In the genomic region with DNA sequence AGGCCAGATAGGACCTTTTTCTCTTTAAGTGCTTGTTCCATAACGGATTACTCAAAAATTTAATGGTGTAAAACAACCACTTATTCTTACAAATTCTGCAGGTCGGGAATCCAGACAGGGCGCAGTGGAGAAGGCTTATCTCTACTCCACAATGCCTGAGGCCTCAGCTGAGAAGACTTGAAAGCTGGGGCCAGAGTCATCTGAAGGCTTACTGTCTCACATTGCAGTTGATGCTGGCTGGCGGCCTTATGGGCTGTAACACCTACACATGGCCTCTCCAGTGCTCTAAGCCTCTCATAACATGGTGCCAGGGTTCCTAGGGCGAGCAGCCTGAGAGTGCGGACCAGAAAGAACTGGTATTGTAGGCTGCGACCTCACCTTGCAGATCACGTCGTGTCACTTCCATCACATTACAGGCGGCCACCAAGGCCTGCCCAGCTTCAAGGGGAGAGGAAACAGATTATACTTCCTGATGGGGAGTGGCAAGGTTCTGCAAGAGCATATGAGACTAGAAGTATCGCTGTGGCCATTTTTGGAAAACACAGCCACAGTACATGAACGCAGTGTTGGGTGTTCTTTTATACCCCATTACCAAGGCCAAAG, we compare ENCODE assay signal across 13 cellular contexts. TPM values are rescaled to one million over a fixed set of nuclear protein-coding genes. Genes with fewer than 3 reads are reported as not detected.
DNase-seq lines count a peak whose midpoint lies in the region; ATAC-seq and TF ChIP-seq lines count a peak whose summit lies in the region.
"Had no signal": no experiment of that assay in that cellular context is flagged by ENCODE, and none has a peak within 500 bp of the region (broad histone marks: within the 10 kb centered on the region; RNA-seq: fewer than 3 reads in every experiment).

No MANE protein-coding gene starts in this region.

- no peak overlapping the region for H2AFZ ChIP-seq in H9 (ENCODE audit: low read length)

- H3K27me3 ChIP-seq in BLaER1: no peaks in the 10 kb centered on the region
- no peaks in the 10 kb centered on the region for H3K27me3 ChIP-seq in H9 (ENCODE audit: insufficient read depth, low read length)
- H3K27me3 ChIP-seq: ovary had no signal

- H2BK5ac ChIP-seq in H9 (ENCODE audit: insufficient read length, low read length): no peak overlapping the region

- intact Hi-C loops in activated CD4-positive, alpha-beta memory T cell treated with anti-CD3 and anti-CD28 coated beads for 36 hours (cut with micrococcal nuclease): no loop called here

- H2BK15ac ChIP-seq in H9 (ENCODE audit: low read depth, low read length): no peak overlapping the region

- CTCF ChIA-PET in activated CD4-positive, alpha-beta memory T cell treated with anti-CD3 and anti-CD28 coated beads for 36 hours (lab: Charles Lee): interaction anchor here (0.6 to 6.1 kb wide), 11 partner anchors 9 to 1833 kb away, joined by 3 to 28 read pairs (median 3); no protein-coding TSS in a partner anchor

- H3K4me1 Mint-ChIP-seq in H9 (peaks cover 33 to 39% of the 10 kb centered on the region in 2 experiments), naive B cell (peaks cover 73 to 89% (median 76%) of the 10 kb centered on the region in 3 donors)
- peaks cover 94% of the 10 kb centered on the region for H3K4me1 Mint-ChIP-seq in activated CD4-positive, alpha-beta memory T cell treated with anti-CD3 and anti-CD28 coated beads for 36 hours (ENCODE audit: low read depth)

- H3K79me2 ChIP-seq in H9 (ENCODE audit: insufficient read depth, low read length): no peaks in the 10 kb centered on the region

- WGBS in H9 (ENCODE audit: extremely low coverage, insufficient read length, low lambda C conversion rate): no CpG with 5 or more reads among the region's 12 CpGs

- H3K9me3 ChIP-seq in BLaER1 (no peaks in the 10 kb centered on the region), H9 (ENCODE audit: control insufficient read depth, low read depth, low read length) (no peaks in the 10 kb centered on the region)
- H3K9me3 ChIP-seq: ovary had no signal

- no peak overlapping the region for H3T11ph ChIP-seq in H9 (ENCODE audit: low read length)

- no peak overlapping the region for H3K4ac ChIP-seq in H9 (ENCODE audit: low read depth, low read length)

- peaks cover 7% of the 10 kb centered on the region in 2 experiments; a peak in 4 of 5 replicates for H3K9me3 Mint-ChIP-seq in H9
- no peaks in the 10 kb centered on the region for H3K9me3 Mint-ChIP-seq in activated CD4-positive, alpha-beta memory T cell treated with anti-CD3 and anti-CD28 coated beads for 36 hours
- no peaks in the 10 kb centered on the region for H3K9me3 Mint-ChIP-seq in naive B cell

- ATAC-seq in naive B cell (ENCODE audit: low read depth in 2 of 2): peak; percentile 39 to 45
- ATAC-seq in GM21723 (IDR thresholded peaks at IDR 0.05; ENCODE audit: unreplicated experiment): no peak
- ATAC-seq: esophagus mucosa, PC-3 had no signal

- POLR2A ChIA-PET in activated CD4-positive, alpha-beta memory T cell treated with anti-CD3 and anti-CD28 coated beads for 36 hours (lab: Charles Lee): interaction anchor here (0.9 to 5.1 kb wide), 2 partner anchors 9 to 15 kb away, joined by 4 to 29 read pairs; no protein-coding TSS in a partner anchor

- no peak for TF ChIP-seq CTCF in H9 (conservative IDR thresholded peaks at IDR 0.05)

- H3K4me3 Mint-ChIP-seq in H9: no peak overlapping the region
- peak overlapping the region; percentile 48 for H3K4me3 Mint-ChIP-seq in activated CD4-positive, alpha-beta memory T cell treated with anti-CD3 and anti-CD28 coated beads for 36 hours
- H3K4me3 Mint-ChIP-seq in naive B cell: peak overlapping the region; percentile 5 to 83 (median 73)

- H3K27ac ChIP-seq in BLaER1: peak overlapping the region; percentile 90
- H3K27ac ChIP-seq in H9 (ENCODE audit: insufficient read length, low read depth, low read length): no peak overlapping the region
- H3K27ac ChIP-seq: ovary had no signal

- H3K23ac ChIP-seq in H9 (ENCODE audit: insufficient read length, low read depth, low read length): no peak overlapping the region

- H2BK120ac ChIP-seq in H9 (ENCODE audit: low read depth, low read length, poor library complexity, severe bottlenecking): no peak overlapping the region

- H3K4me2 ChIP-seq in BLaER1 (peak overlapping the region; percentile 93), H9 (ENCODE audit: insufficient read depth, insufficient read length, low read length) (no peak overlapping the region)

- H3K4me1 ChIP-seq in BLaER1: peaks cover 86% of the 10 kb centered on the region
- peaks cover 5% of the 10 kb centered on the region; the same call in 1 of the 2 replicates for H3K4me1 ChIP-seq in H9 (ENCODE audit: insufficient read depth, low read length)

- H3K9ac ChIP-seq in BLaER1 (peak overlapping the region; percentile 57), H9 (ENCODE audit: extremely low read depth, insufficient read length, low read length) (no peak overlapping the region)

- no peak overlapping the region for H2BK12ac ChIP-seq in H9 (ENCODE audit: insufficient read length, low read depth, low read length)

- no peak overlapping the region for H3K14ac ChIP-seq in H9 (ENCODE audit: insufficient read depth, low read length)

- H4K8ac ChIP-seq in H9 (replicated peaks; ENCODE audit: insufficient read length, low read depth, low read length): no peak overlapping the region

- H2BK20ac ChIP-seq in H9 (ENCODE audit: low read depth, low read length, poor library complexity, severe bottlenecking): no peak overlapping the region

- H3K27ac Mint-ChIP-seq in H9 (peak overlapping the region in 2 of 3 experiments; percentile 8 to 40; a peak in 3 of 7 replicates), naive B cell (peak overlapping the region; percentile 82 to 98 (median 94))
- H3K27ac Mint-ChIP-seq in activated CD4-positive, alpha-beta memory T cell treated with anti-CD3 and anti-CD28 coated beads for 36 hours: peak overlapping the region; percentile 86

- no peak overlapping the region for H4K5ac ChIP-seq in H9 (ENCODE audit: insufficient read length, low read depth, low read length)

- DNase-seq in H9 (no peak), naive B cell (peak; percentile 39), DMS53 (lab: John Stamatoyannopoulos, UW) (no peak), cerebellar cortex (ENCODE audit: low spot score) (no peak), retina (no peak)
- DNase-seq in activated CD4-positive, alpha-beta memory T cell treated with anti-CD3 and anti-CD28 coated beads for 36 hours: peak; percentile 41
- DNase-seq: anterior cingulate cortex, H7, ovary, PC-3 had no signal

- H3K36me3 Mint-ChIP-seq in H9 (ENCODE audit: insufficient read depth in 1 of 3, low read depth in 3 of 3) (peaks cover 5 to 10% (median 5%) of the 10 kb centered on the region in 3 experiments), naive B cell (no peaks in the 10 kb centered on the region)
- peaks cover 1% of the 10 kb centered on the region for H3K36me3 Mint-ChIP-seq in activated CD4-positive, alpha-beta memory T cell treated with anti-CD3 and anti-CD28 coated beads for 36 hours

- 0 out of 2 replicates have a peak, but pooled peaks cover 3% of the 10 kb centered on the region for H3K36me3 ChIP-seq in BLaER1
- H3K36me3 ChIP-seq: ovary had no signal

- H4K20me1 ChIP-seq in BLaER1: peaks cover 98% of the 10 kb centered on the region
- no peaks in the 10 kb centered on the region for H4K20me1 ChIP-seq in H9 (ENCODE audit: control insufficient read depth, insufficient read depth, insufficient read length)

- H3K56ac ChIP-seq in H9 (ENCODE audit: insufficient read length, low read depth, low read length): no peak overlapping the region

- no peaks in the 10 kb centered on the region for H3K79me1 ChIP-seq in H9 (ENCODE audit: insufficient read depth, low read depth, low read length, poor library complexity, severe bottlenecking)

- H3K23me2 ChIP-seq in H9 (ENCODE audit: insufficient read length, low read depth, low read length, poor library complexity, severe bottlenecking): no peaks in the 10 kb centered on the region

- peak overlapping the region; percentile 28; the same call in 1 of the 2 replicates for H3K4me3 ChIP-seq in BLaER1
- H3K4me3 ChIP-seq: ovary had no signal

- no peak overlapping the region for H2AK5ac ChIP-seq in H9 (ENCODE audit: insufficient read length, low read length)

- H3K27me3 Mint-ChIP-seq in H9 (ENCODE audit: low read depth): no peaks in the 10 kb centered on the region; the same call in 1 of the 2 replicates
- H3K27me3 Mint-ChIP-seq in activated CD4-positive, alpha-beta memory T cell treated with anti-CD3 and anti-CD28 coated beads for 36 hours: no peaks in the 10 kb centered on the region
- no peaks in the 10 kb centered on the region for H3K27me3 Mint-ChIP-seq in naive B cell

- no peak overlapping the region for H3K18ac ChIP-seq in H9 (ENCODE audit: insufficient read length, low read depth, low read length)

- no peak overlapping the region for H4K91ac ChIP-seq in H9 (ENCODE audit: insufficient read length, low read depth, low read length)

RNA-seq across cellular contexts. Expression of gene CMTM7, which starts 32.4 kb away (rescaled TPM):
- total RNA-seq in H9 (2021): 20.6 and 23.9 TPM in 2 replicates
- total RNA-seq in activated CD4-positive, alpha-beta memory T cell treated with anti-CD3 and anti-CD28 coated beads for 36 hours: 10 to 100 TPM; 46.1 to 47.1 TPM
- polyA plus RNA-seq in naive B cell (ENCODE audit: low read depth in 6 of 6): 100 to 1,000 TPM in 2 of 6 donors, 10 to 100 TPM in 4; 56.8 to 116 (median 73.3) TPM

Comparison
In these comparisons a context has a peak if more than half of its experiments do, and no peak if none do; other contexts are left out.
1. DNase-seq: peak in activated CD4-positive, alpha-beta memory T cell treated with anti-CD3 and anti-CD28 coated beads for 36 hours (single experiment) and naive B cell (single experiment); none in H9 (single experiment), DMS53 (single experiment), cerebellar cortex (single experiment) and retina (single experiment).
2. H3K27ac Mint-ChIP-seq: peak in every context shown above with its lines; median percentile 94 in naive B cell; 86 in activated CD4-positive, alpha-beta memory T cell treated with anti-CD3 and anti-CD28 coated beads for 36 hours; 24 in H9.
3. H3K4me3 Mint-ChIP-seq: peak in activated CD4-positive, alpha-beta memory T cell treated with anti-CD3 and anti-CD28 coated beads for 36 hours (single experiment) and naive B cell (8 of 8); none in H9 (0 of 2).